1 cellular context compared by ENCODE assay signal in the genomic region with DNA sequence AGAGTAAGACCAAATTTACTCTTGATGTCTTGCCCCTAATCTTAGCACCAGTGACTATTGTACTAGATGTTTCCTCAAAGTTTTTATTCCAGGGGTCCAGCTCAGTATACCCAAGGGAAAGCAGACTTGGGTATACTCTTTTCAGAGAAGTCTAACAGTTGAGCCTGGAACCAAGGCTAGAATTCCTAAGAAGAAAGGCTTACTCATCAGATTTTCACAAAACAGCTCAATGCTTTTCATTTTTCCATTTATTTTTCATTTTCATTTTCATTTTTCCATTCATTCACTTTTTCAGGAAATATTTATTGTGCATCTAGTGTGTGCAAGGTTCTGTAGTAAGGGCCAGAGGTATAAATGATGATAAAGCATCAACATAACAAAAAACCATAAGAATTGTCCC.
TF ChIP-seq lines count a peak whose summit lies in the region.

No MANE protein-coding gene starts in this region.

TF ChIP-seq in GM23338, 12 proteins besides CTCF, POLR2A, EP300 and RAD21 (continued from another document):
- TF ChIP-seq POLR2AphosphoS5 (IDR thresholded peaks at IDR 0.05; ENCODE audit: low read depth) = no peak
